2 cellular contexts compared by ENCODE assay signal in genomic region chr2:206402956-206403569, GRCh38. TPM values are rescaled to one million over a fixed set of nuclear protein-coding genes. Genes with fewer than 3 reads are reported as not detected.
"Had no signal": no experiment of that assay in that cellular context is flagged by ENCODE, and none has a peak within 500 bp of the region (broad histone marks: within the 10 kb centered on the region; RNA-seq: fewer than 3 reads in every experiment).

No MANE protein-coding gene starts in this region.

RNA-seq across cellular contexts. Expression of gene ADAM23, which starts 40.3 kb away (rescaled TPM):
- total RNA-seq: HT-29, SJSA1 had no signal
